In the genomic region with DNA sequence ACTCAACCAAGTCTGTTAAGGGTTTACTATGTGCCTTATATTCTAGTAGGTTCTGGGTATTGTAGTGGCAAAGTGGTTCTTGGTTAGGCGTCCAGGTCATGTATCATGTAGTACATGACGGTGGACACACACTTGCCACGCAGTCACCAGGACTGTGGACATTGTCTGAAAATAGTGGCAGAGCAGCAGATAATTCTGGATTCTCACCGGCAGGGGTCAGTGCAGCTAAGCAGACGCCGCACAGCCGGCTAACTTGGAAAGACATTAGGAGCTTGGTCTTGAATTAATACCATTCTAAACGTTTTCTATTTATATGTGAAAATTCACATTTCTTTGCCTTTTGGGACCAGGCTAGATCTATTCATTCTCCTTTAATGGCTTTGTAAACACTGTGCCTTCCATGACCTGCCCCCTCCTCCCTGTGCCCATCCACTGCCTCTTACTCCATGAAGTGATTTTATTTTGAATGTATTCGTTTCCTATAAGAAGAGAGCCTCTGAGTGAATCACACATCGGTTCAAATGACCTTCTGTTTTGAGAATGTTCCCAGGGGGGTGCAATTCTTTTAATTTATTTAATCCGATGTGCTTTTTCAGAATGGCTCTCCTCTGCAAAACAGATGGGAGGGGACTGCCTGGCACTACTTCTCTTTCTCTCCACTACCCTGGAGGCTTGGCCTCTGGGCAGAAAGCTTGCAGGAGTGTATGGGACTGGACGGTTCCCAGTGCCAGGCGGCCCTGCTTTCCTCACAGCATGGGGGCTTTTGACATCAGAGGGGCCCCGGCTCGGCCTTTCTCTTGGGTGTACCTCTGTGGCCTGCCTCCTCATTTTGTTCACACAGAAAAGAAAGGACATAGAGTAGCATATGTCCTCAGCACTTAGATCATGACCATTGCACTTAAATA, we compare ENCODE assay signal across 1 cellular context.
TF ChIP-seq lines count a peak whose summit lies in the region.

No MANE protein-coding gene starts in this region.

TF ChIP-seq in GM23338, 12 proteins besides CTCF, POLR2A, EP300 and RAD21 (continued from another document):
- TF ChIP-seq REST (IDR thresholded peaks at IDR 0.05; ENCODE audit: unreplicated experiment) (no peak), EZH2phosphoT487 (IDR thresholded peaks at IDR 0.05; ENCODE audit: unreplicated experiment) (no peak)
